ENCODE assay signal across 1 cellular context in the genomic region with DNA sequence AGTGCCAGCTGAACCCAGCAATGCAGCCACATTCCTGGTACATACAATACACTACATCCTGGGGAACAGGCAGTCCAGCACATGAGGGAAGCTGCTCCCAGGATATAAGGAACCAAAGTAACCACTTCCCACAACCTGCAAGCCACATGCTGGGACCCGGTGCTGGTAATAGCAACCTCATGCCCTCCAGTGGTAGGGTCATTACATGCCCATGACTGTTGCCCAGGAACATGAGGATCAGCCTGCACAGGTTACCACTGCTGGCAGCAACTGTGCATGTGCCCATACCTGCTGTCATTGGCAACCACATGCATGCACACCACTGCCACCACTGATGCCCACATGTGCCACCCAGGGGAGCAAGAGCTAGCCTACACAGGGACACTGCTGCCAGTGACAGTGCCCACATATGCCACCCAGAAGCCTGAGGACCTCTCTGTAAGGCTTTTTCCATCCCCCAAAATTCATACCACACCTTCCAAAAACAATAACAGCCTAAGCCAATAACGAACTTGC.
TF ChIP-seq lines count a peak whose summit lies in the region.

No MANE protein-coding gene starts in this region.

TF ChIP-seq in SK-N-SH, 30 proteins besides CTCF, POLR2A, EP300 and RAD21:
- TF ChIP-seq, protein P1, sequence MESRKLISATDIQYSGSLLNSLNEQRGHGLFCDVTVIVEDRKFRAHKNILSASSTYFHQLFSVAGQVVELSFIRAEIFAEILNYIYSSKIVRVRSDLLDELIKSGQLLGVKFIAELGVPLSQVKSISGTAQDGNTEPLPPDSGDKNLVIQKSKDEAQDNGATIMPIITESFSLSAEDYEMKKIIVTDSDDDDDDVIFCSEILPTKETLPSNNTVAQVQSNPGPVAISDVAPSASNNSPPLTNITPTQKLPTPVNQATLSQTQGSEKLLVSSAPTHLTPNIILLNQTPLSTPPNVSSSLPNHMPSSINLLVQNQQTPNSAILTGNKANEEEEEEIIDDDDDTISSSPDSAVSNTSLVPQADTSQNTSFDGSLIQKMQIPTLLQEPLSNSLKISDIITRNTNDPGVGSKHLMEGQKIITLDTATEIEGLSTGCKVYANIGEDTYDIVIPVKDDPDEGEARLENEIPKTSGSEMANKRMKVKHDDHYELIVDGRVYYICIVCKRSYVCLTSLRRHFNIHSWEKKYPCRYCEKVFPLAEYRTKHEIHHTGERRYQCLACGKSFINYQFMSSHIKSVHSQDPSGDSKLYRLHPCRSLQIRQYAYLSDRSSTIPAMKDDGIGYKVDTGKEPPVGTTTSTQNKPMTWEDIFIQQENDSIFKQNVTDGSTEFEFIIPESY (IDR thresholded peaks at IDR 0.05; ENCODE audit: borderline replicate concordance, low read depth): no peak
- no peak for TF ChIP-seq ELF1 (IDR thresholded peaks at IDR 0.05)
- TF ChIP-seq JUND (IDR thresholded peaks at IDR 0.05): no peak
- no peak for TF ChIP-seq YY1 (IDR thresholded peaks at IDR 0.05; ENCODE audit: low read depth)
